1 cellular context compared by ENCODE assay signal in genomic region chr16:82628741-82629140, GRCh38.
TF ChIP-seq lines count a peak whose summit lies in the region.

No MANE protein-coding gene starts in this region.

TF ChIP-seq in H1, 55 proteins besides CTCF, POLR2A, EP300 and RAD21:
- no peak for TF ChIP-seq SIN3A (conservative IDR thresholded peaks at IDR 0.05 in 1 of 2, IDR thresholded peaks at IDR 0.05 in 1 of 2; ENCODE audit: low read depth in 1 of 2, low read length in 2 of 2)
- TF ChIP-seq CHD1 (IDR thresholded peaks at IDR 0.05; ENCODE audit: low read depth, low read length): no peak
- no peak for TF ChIP-seq RNF2 (IDR thresholded peaks at IDR 0.05; ENCODE audit: borderline replicate concordance, low read depth, low read length, missing control alignments, poor library complexity, severe bottlenecking)
- TF ChIP-seq KDM4A (IDR thresholded peaks at IDR 0.05; ENCODE audit: low read depth, low read length, severe bottlenecking): no peak
- TF ChIP-seq POLR2AphosphoS5 (IDR thresholded peaks at IDR 0.05; ENCODE audit: low read depth, low read length): no peak
- TF ChIP-seq SP2 (IDR thresholded peaks at IDR 0.05; ENCODE audit: low read length): no peak
- no peak for TF ChIP-seq NANOG (IDR thresholded peaks at IDR 0.05; ENCODE audit: insufficient read depth, low read depth, low read length, poor library complexity, severe bottlenecking)
- no peak for TF ChIP-seq RFX5 (IDR thresholded peaks at IDR 0.05; ENCODE audit: borderline replicate concordance, low read depth, low read length)
- TF ChIP-seq KDM1A (IDR thresholded peaks at IDR 0.05; ENCODE audit: borderline replicate concordance, low read length): no peak
- TF ChIP-seq GTF2F1 (IDR thresholded peaks at IDR 0.05; ENCODE audit: borderline replicate concordance, low read depth, low read length): no peak
- TF ChIP-seq RBBP5 (IDR thresholded peaks at IDR 0.05; ENCODE audit: borderline replicate concordance, low read depth, low read length): no peak
- TF ChIP-seq ZNF274 (IDR thresholded peaks at IDR 0.05; ENCODE audit: borderline replicate concordance, extremely low read depth, low read length): no peak
- TF ChIP-seq SIX5 (IDR thresholded peaks at IDR 0.05; ENCODE audit: low read depth, low read length): no peak
- no peak for TF ChIP-seq BACH1 (IDR thresholded peaks at IDR 0.05; ENCODE audit: low read length)
